11 cellular contexts compared by ENCODE assay signal in genomic region chr1:91617242-91617837, GRCh38.
DNase-seq lines count a peak whose midpoint lies in the region; ATAC-seq, FAIRE-seq and TF ChIP-seq lines count a peak whose summit lies in the region.
"Had no signal": no experiment of that assay in that cellular context is flagged by ENCODE, and none has a peak within 500 bp of the region (broad histone marks: within the 10 kb centered on the region; RNA-seq: fewer than 3 reads in every experiment).

No MANE protein-coding gene starts in this region.

- H3K27me3 ChIP-seq in ovary: no peaks in the 10 kb centered on the region
- no peaks in the 10 kb centered on the region for H3K27me3 ChIP-seq in spleen (replicated peaks in 1 of 7)

- H3K27ac Mint-ChIP-seq in activated CD4-positive, alpha-beta memory T cell treated with anti-CD3 and anti-CD28 coated beads for 36 hours: no peak overlapping the region
- H3K27ac Mint-ChIP-seq: naive thymus-derived CD4-positive, alpha-beta T cell had no signal

- TF ChIP-seq EP300 in ovary (IDR thresholded peaks at IDR 0.05): no peak

- intact Hi-C loops in ovary (cut with DNase I): no loop called here
- intact Hi-C loops in activated CD4-positive, alpha-beta memory T cell treated with anti-CD3 and anti-CD28 coated beads for 36 hours (cut with micrococcal nuclease): no loop called here
- intact Hi-C loops in spleen (cut with DNase I; ENCODE audit: low total_unique reads): no loop called here

- no peak overlapping the region for H3K4me3 Mint-ChIP-seq in activated CD4-positive, alpha-beta memory T cell treated with anti-CD3 and anti-CD28 coated beads for 36 hours
- H3K4me3 Mint-ChIP-seq: naive thymus-derived CD4-positive, alpha-beta T cell had no signal

- ATAC-seq in HG03045 (IDR thresholded peaks at IDR 0.05; ENCODE audit: unreplicated experiment): no peak
- no peak for ATAC-seq in HG03135 (IDR thresholded peaks at IDR 0.05; ENCODE audit: unreplicated experiment)
- ATAC-seq: naive thymus-derived CD4-positive, alpha-beta T cell had no signal

- no peak for DNase-seq in GM12892 (ENCODE audit: insufficient read length)
- DNase-seq in NCI-H146 (lab: John Stamatoyannopoulos, UW): peak; percentile 87
- peak; percentile 72 for DNase-seq in choroid plexus epithelial cell (ENCODE audit: low read depth)
- peak; percentile 56 to 74 (median 67) for DNase-seq in ovary
- DNase-seq in activated CD4-positive, alpha-beta memory T cell treated with anti-CD3 and anti-CD28 coated beads for 36 hours: no peak
- no peak for DNase-seq in spleen
- DNase-seq: NCI-H226 had no signal

- H3K36me3 ChIP-seq in ovary (no peaks in the 10 kb centered on the region), spleen (no peaks in the 10 kb centered on the region)

- H3K4me1 ChIP-seq in ovary (ENCODE audit: insufficient read depth): no peaks in the 10 kb centered on the region
- peaks cover 0 to 3% (median 0%) of the 10 kb centered on the region in 6 donors for H3K4me1 ChIP-seq in spleen

- H3K4me1 Mint-ChIP-seq in activated CD4-positive, alpha-beta memory T cell treated with anti-CD3 and anti-CD28 coated beads for 36 hours (ENCODE audit: low read depth): no peaks in the 10 kb centered on the region

- POLR2A ChIA-PET in activated CD4-positive, alpha-beta memory T cell treated with anti-CD3 and anti-CD28 coated beads for 36 hours (lab: Charles Lee): no interaction called here

- H3K9me3 ChIP-seq in ovary: no peaks in the 10 kb centered on the region
- no peaks in the 10 kb centered on the region for H3K9me3 ChIP-seq in spleen

- H3K4me3 ChIP-seq in choroid plexus epithelial cell (ENCODE audit: low read depth, low read length): no peak overlapping the region
- H3K4me3 ChIP-seq in ovary: no peak overlapping the region
- no peak overlapping the region for H3K4me3 ChIP-seq in spleen

- no peaks in the 10 kb centered on the region for H3K27me3 Mint-ChIP-seq in activated CD4-positive, alpha-beta memory T cell treated with anti-CD3 and anti-CD28 coated beads for 36 hours

- H3K36me3 Mint-ChIP-seq in activated CD4-positive, alpha-beta memory T cell treated with anti-CD3 and anti-CD28 coated beads for 36 hours: no peaks in the 10 kb centered on the region

- peak; percentile 33 for FAIRE-seq in GM12892 (lab: Jason Lieb, UNC)
- FAIRE-seq: endometrium had no signal

- peak; percentile 55 for TF ChIP-seq CTCF in choroid plexus epithelial cell (conservative IDR thresholded peaks at IDR 0.05; ENCODE audit: low read depth, low read length)
- peak in 1 of 3 donors; percentile 34 for TF ChIP-seq CTCF in ovary (IDR thresholded peaks at IDR 0.05)
- no peak for TF ChIP-seq CTCF in spleen (IDR thresholded peaks at IDR 0.05 in 8 of 11, conservative IDR thresholded peaks at IDR 0.05 in 3 of 11)

- H3K9me3 Mint-ChIP-seq in activated CD4-positive, alpha-beta memory T cell treated with anti-CD3 and anti-CD28 coated beads for 36 hours: no peaks in the 10 kb centered on the region

- 52 to 54% (median 53%) methylated on average over 6 of the region's 6 CpGs for WGBS in ovary, 3 donors
- 69 to 80% (median 73%) methylated on average over 6 of the region's 6 CpGs for WGBS in spleen, 5 donors

- CTCF ChIA-PET in activated CD4-positive, alpha-beta memory T cell treated with anti-CD3 and anti-CD28 coated beads for 36 hours (lab: Charles Lee): no interaction called here

- H3K27ac ChIP-seq in ovary: no peak overlapping the region
- H3K27ac ChIP-seq in spleen: no peak overlapping the region

- TF ChIP-seq POLR2A in GM12892 (IDR thresholded peaks at IDR 0.05; ENCODE audit: low read depth, low read length) (no peak), ovary (IDR thresholded peaks at IDR 0.05) (no peak), spleen (IDR thresholded peaks at IDR 0.05) (no peak)

Comparison
In these comparisons a context has a peak if more than half of its experiments do, and no peak if none do; other contexts are left out.
1. DNase-seq: peak in NCI-H146 (single experiment), choroid plexus epithelial cell (single experiment) and ovary (5 of 5); none in GM12892 (single experiment), activated CD4-positive, alpha-beta memory T cell treated with anti-CD3 and anti-CD28 coated beads for 36 hours (single experiment) and spleen (single experiment).